Comparison of ENCODE assay signal across 1 cellular context in the genomic region with DNA sequence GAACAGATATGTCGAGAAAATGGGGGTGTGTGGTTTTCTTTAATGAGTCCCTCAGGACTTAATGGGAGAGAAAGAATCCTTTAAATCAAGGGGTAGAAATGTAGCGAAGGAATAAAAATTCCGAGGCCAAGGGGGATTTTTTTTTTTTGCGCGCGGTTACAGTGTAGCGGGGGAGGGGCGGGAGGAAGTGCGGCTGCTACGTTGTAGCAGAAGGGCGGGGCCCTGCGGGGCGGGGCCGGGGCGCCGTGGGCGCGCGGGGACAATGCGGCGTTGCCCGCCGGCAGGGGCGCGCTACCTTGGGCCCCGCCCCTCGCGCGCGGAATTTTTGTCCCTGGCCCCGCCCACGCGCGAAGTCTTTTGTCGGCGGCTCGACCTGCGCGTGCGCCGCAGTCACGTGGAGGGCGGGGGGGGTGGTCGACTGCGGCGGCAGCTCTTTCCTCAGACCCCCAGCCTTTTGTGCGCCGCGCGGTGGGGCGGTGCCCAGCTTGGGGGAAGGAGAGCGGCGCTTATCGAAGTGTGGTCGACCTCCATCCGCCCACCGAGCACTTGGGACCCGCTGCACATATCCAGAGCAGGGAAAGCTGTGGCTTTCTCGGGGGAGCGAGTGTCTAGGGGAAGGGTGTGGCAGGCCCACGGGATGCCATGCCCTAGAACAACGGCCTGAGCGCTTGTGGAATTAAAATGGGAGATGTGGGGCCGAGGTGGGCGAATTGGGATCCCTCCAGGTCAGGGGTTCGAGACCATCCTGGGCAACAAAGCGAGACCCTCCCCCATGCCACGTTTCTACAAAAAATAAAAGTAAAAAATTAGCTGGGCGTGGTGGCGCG.
TF ChIP-seq lines count a peak whose summit lies in the region.

No MANE protein-coding gene starts in this region.

TF ChIP-seq in GM12878, 131 proteins besides CTCF, POLR2A, EP300 and RAD21 (continued from another document):
- TF ChIP-seq NFYA (IDR thresholded peaks at IDR 0.05; ENCODE audit: borderline replicate concordance, low read depth, low read length): no peak
- TF ChIP-seq YY1 (IDR thresholded peaks at IDR 0.05; ENCODE audit: low read depth, low read length): peak; percentile 43; the same call in 1 of the 2 replicates
- TF ChIP-seq IRF5 (IDR thresholded peaks at IDR 0.05; ENCODE audit: borderline replicate concordance): no peak
- TF ChIP-seq PML (IDR thresholded peaks at IDR 0.05; ENCODE audit: low read length): no peak
- TF ChIP-seq SREBF2 (IDR thresholded peaks at IDR 0.05; ENCODE audit: low read length): no peak
- TF ChIP-seq, protein P1, sequence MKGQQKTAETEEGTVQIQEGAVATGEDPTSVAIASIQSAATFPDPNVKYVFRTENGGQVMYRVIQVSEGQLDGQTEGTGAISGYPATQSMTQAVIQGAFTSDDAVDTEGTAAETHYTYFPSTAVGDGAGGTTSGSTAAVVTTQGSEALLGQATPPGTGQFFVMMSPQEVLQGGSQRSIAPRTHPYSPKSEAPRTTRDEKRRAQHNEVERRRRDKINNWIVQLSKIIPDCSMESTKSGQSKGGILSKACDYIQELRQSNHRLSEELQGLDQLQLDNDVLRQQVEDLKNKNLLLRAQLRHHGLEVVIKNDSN (IDR thresholded peaks at IDR 0.05; ENCODE audit: borderline replicate concordance, extremely low read length, insufficient read depth, low read depth, low read length): peak; percentile 98
- TF ChIP-seq HSF1 (IDR thresholded peaks at IDR 0.05; ENCODE audit: low read depth, low read length): no peak
- peak; percentile 99 for TF ChIP-seq BACH1 (IDR thresholded peaks at IDR 0.05; ENCODE audit: borderline replicate concordance)
- peak; percentile 89 to 97 for TF ChIP-seq BHLHE40 (IDR thresholded peaks at IDR 0.05; ENCODE audit: borderline replicate concordance in 1 of 2, low read depth in 2 of 2, low read length in 1 of 2)
